8 cellular contexts compared by ENCODE assay signal in the genomic region with DNA sequence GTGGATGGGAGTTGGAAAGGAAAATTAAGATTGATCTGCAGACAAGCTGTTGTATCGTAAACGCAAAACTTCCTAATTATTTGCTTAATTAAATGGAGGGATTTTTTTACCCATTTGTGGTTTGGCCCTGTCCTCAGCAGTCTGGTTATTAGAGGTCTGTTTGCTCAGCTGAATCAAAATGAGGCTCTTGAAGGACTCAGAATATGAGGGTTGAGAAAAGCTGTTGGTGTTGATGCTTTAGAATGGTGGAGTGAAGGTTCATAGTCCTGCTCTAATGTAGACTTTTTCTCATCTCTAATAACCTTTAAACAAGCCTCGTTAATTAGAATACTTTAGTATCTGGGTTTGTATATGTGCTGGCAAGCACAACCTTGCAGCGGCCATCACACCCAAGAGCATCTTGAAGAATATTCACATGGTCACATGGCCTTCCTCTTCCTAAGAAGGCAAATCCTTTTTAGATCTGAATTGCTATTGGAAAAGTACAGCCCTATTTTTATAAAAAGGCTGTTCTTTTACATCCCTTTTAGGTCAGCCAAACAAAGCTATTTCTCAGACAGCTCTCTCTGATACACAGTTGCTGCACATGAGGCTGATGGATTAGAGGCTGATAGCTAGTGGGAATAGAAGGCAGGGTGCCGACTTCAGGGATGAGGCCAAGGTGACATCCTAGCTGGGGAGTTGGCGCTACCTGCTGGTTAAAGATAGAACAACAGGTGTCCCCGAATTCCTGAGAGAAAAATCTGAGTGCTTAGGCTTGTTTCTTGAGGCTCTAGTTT. TPM values are rescaled to one million over a fixed set of nuclear protein-coding genes. Genes with fewer than 3 reads are reported as not detected.
DNase-seq lines count a peak whose midpoint lies in the region; ATAC-seq and TF ChIP-seq lines count a peak whose summit lies in the region.

No MANE protein-coding gene starts in this region.

- ATAC-seq in GM21529 (IDR thresholded peaks at IDR 0.05; ENCODE audit: unreplicated experiment): no peak

- H3K36me3 ChIP-seq in kidney epithelial cell (ENCODE audit: control insufficient read depth, insufficient read depth, low read length): peaks cover 1% of the 10 kb centered on the region

- TF ChIP-seq CTCF in kidney epithelial cell (IDR thresholded peaks at IDR 0.05; ENCODE audit: insufficient read depth, low read length, poor library complexity, severe bottlenecking): peak; percentile 80

- H3K27ac ChIP-seq in caudate nucleus (ENCODE audit: low read depth, low read length): peak overlapping the region; percentile 39

- no peak overlapping the region for H3K4me3 ChIP-seq in kidney epithelial cell (ENCODE audit: low read depth, low read length)

- peak; percentile 32 for DNase-seq in SIG-M5 treated with dmso at 0.1 percent for 504 hours (lab: John Stamatoyannopoulos, UW; ENCODE audit: unreplicated experiment)
- no peak for DNase-seq in SIG-M5 (lab: John Stamatoyannopoulos, UW)
- DNase-seq in NCI-H2227 (lab: John Stamatoyannopoulos, UW; ENCODE audit: unreplicated experiment): peak; percentile 81
- peak; percentile 61 for DNase-seq in activated CD4-positive, CD25-positive, alpha-beta regulatory T cell treated with anti-CD3 and anti-CD28 coated beads, Interleukin-2, amount 50 U/mL, for 72 hours
- DNase-seq in caudate nucleus (lab: John Stamatoyannopoulos, UW): peak in 48 of 61 donors; percentile 15 to 85 (median 48)
- peak; percentile 14 for DNase-seq in kidney epithelial cell (ENCODE audit: low read depth)
- DNase-seq in stimulated activated CD4-positive, alpha-beta T cell treated with anti-CD3 and anti-CD28 coated beads, Interleukin-2, amount 100 ng/mL, for 48 hours: peak; percentile 61 to 71

- H3K27me3 ChIP-seq in kidney epithelial cell (ENCODE audit: control insufficient read depth, insufficient read depth, low read length): no peaks in the 10 kb centered on the region

RNA-seq across cellular contexts. Expression of gene MACF1, which starts 53.8 kb away (rescaled TPM):
- total RNA-seq in kidney epithelial cell: 276 and 279 TPM in 2 replicates
